Comparison of ENCODE assay signal across 24 cellular contexts in genomic region chr10:29974773-29975172, GRCh38.
"Had no signal": no experiment of that assay in that cellular context is flagged by ENCODE, and none has a peak within 500 bp of the region (broad histone marks: within the 10 kb centered on the region; RNA-seq: fewer than 3 reads in every experiment).

No MANE protein-coding gene starts in this region.

- H3K27ac Mint-ChIP-seq: dendritic cell treated with granulocyte-macrophage colony-stimulating factor and Interleukin-4, amounts not matched to agents 40 ng/mL and 50 ng/mL, for 4 days; effector memory CD8-positive, alpha-beta T cell; endodermal cell had no signal

- H3K4me1 ChIP-seq: colonic mucosa, esophagus squamous epithelium, foreskin keratinocyte had no signal

- H3K27ac ChIP-seq: colonic mucosa, coronary artery, dorsolateral prefrontal cortex, epithelial cell of prostate, esophagus muscularis mucosa, esophagus squamous epithelium, foreskin keratinocyte, gastroesophageal sphincter, heart left ventricle, heart right ventricle had no signal

- H3K9me3 Mint-ChIP-seq: endodermal cell had no signal

- H3K36me3 ChIP-seq: colonic mucosa, esophagus muscularis mucosa, esophagus squamous epithelium, gastrocnemius medialis, gastroesophageal sphincter, heart left ventricle, heart right ventricle had no signal

- H3K4me3 ChIP-seq: colonic mucosa, coronary artery, dorsolateral prefrontal cortex, esophagus muscularis mucosa, esophagus squamous epithelium, gastrocnemius medialis, gastroesophageal sphincter, heart left ventricle, heart right ventricle had no signal

- DNase-seq: colonic mucosa; cortex of kidney; dermis blood vessel endothelial cell; dorsolateral prefrontal cortex; effector CD4-positive, alpha-beta T cell; effector CD8-positive, alpha-beta T cell; effector memory CD4-positive, alpha-beta T cell; effector memory CD8-positive, alpha-beta T cell; endodermal cell; erythroblast; esophagus squamous epithelium; foreskin fibroblast; foreskin keratinocyte; foreskin melanocyte; gastrocnemius medialis; glutamatergic neuron; head of caudate nucleus; heart left ventricle; heart right ventricle had no signal

- H3K27me3 Mint-ChIP-seq: dendritic cell treated with granulocyte-macrophage colony-stimulating factor and Interleukin-4, amounts not matched to agents 40 ng/mL and 50 ng/mL, for 4 days had no signal

- H3K4me3 Mint-ChIP-seq: dendritic cell treated with granulocyte-macrophage colony-stimulating factor and Interleukin-4, amounts not matched to agents 40 ng/mL and 50 ng/mL, for 4 days; effector memory CD8-positive, alpha-beta T cell; endodermal cell had no signal

- H3K9me3 ChIP-seq: colonic mucosa, esophagus squamous epithelium, gastrocnemius medialis, gastroesophageal sphincter had no signal
